Comparison of ENCODE assay signal across 9 cellular contexts in the genomic region with DNA sequence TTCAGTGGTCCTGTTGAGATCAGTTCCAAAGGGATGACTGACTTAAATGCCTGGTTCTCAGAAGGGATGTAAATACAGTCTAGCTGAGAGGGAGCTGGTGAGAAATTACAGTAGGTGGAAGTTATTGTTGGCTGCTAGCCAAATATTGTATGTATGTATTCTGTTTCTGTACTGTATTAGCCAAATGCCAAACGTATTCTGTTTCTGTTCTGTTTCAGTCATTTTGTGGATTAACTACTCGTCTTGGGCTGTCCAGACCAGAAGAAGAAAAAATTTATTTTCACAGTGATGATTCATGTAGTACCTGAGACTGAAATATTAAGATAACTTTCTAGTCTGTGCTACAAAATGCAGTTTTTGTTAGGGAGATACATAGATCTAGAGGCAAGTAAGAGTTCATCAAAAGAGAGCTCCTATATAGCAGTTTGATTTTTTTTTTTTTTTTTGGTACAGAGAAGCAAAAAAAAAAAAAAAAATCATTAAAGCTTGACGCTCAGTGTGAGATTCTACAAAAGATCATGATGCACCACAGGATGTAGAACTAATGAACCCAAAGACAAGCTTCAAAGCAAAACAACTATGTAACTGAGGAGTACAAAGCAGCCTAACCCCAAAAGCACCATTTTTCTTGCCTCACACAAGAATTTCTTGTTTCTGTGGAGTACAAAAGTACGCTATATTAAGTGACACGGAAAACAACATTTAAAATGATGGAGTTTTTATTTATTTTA.
DNase-seq lines count a peak whose midpoint lies in the region; ATAC-seq and TF ChIP-seq lines count a peak whose summit lies in the region.
"Had no signal": no experiment of that assay in that cellular context is flagged by ENCODE, and none has a peak within 500 bp of the region (broad histone marks: within the 10 kb centered on the region; RNA-seq: fewer than 3 reads in every experiment).

No MANE protein-coding gene starts in this region.

- H3K9ac ChIP-seq in adipocyte (ENCODE audit: low read length), result no peak overlapping the region

- no peak for TF ChIP-seq CTCF in GM12864 (IDR thresholded peaks at IDR 0.05; ENCODE audit: low read depth, low read length, missing control alignments)

- H3K4me3 ChIP-seq in GM12864 (ENCODE audit: low read depth, low read length) (no peak overlapping the region), adipocyte (ENCODE audit: low read length) (no peak overlapping the region)

- H3K9me3 ChIP-seq in adipocyte (ENCODE audit: control insufficient read depth, low read length), result peaks cover 12% of the 10 kb centered on the region

- ATAC-seq in GM19395 (IDR thresholded peaks at IDR 0.05; ENCODE audit: unreplicated experiment) (peak; percentile 79), HG03175 (IDR thresholded peaks at IDR 0.05; ENCODE audit: unreplicated experiment) (peak; percentile 63)

- no peaks in the 10 kb centered on the region for H3K27me3 ChIP-seq in adipocyte (replicated peaks; ENCODE audit: control insufficient read depth, insufficient read depth, low read length)

- no peaks in the 10 kb centered on the region for H3K36me3 ChIP-seq in adipocyte (ENCODE audit: control insufficient read depth, insufficient read depth, low read length, severe bottlenecking)

- no peaks in the 10 kb centered on the region for H3K4me1 ChIP-seq in adipocyte (ENCODE audit: control insufficient read depth, insufficient read depth, low read length)

- DNase-seq in GM12864 (ENCODE audit: low read depth) (peak; percentile 49), adipocyte (ENCODE audit: low read depth) (peak; percentile 13), nucleus accumbens (lab: John Stamatoyannopoulos, UW) (no peak), NCI-H1092 treated with DMSO at 0.1 percent for 48 hours (lab: John Stamatoyannopoulos, UW) (no peak), NCI-H1930 (lab: John Stamatoyannopoulos, UW) (no peak)
- no peak for DNase-seq in activated effector memory CD4-positive, alpha-beta T cell treated with Interleukin-2 at 50 U/mL for 16 hours
- DNase-seq: amniotic stem cell had no signal

Comparison
In these comparisons a context has a peak if more than half of its experiments do, and no peak if none do; other contexts are left out.
1. DNase-seq: peak in GM12864 (single experiment) and adipocyte (single experiment); none in nucleus accumbens (0 of 56), activated effector memory CD4-positive, alpha-beta T cell treated with Interleukin-2 at 50 U/mL for 16 hours (single experiment), NCI-H1092 treated with DMSO at 0.1 percent for 48 hours (single experiment) and NCI-H1930 (0 of 2).